Comparison of ENCODE assay signal across 8 cellular contexts in the genomic region with DNA sequence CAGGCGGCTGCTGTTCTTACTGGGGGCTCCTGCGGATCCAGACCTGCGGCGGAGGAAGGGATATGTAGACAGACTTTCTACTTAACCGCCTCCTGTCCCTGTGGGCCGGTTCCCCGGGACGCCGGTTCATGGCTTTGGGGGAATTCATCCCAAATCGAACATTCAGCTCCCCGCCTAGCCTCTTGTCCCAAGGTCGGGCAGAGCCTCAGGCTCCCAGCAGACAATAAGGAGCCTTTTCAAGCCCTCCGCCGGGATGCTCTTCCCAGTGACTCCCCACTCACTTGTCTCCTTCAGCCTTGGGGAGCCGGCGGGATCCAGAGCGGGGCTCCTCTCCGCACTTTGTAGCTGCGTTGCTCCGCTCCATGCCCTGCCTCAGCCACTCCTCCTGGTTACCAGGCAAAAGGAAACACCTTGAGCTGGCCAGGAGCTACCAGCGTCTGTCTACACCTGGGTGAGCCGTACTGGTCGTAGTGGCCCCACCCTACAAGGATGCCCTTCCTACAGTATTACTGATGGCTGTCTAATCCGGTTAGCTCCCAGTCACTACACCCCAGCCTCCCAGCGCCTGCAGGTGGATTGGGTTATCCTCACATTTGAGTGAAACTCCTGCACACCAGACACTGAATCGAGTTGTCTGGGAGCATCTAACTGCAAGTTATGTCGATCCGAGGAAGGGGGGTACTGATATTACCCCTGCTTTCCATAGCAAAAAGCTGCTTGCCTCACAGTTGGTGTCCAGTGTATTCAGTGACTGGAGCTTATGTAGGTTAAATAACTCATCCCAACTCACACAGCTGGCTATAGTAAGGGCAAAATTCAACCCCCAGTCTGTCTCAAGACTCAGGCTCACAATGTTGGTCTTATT.
A peak's percentile ranks its signal among the peaks of the same experiment; 100 is the strongest.
DNase-seq lines count a peak whose midpoint lies in the region; TF ChIP-seq lines count a peak whose summit lies in the region.

A gene with protein sequence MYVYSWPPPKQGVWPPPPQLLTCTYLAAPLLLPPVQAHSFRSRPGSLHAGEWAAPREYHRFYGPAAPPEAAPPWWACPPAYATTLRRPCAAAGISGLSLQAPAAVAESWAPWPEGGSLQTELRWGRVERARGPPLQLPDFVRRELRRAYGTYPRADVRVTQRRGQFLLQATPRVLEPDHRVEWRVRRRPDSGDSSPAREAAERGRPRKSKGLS (minus strand): TSS at position 439 of the 865 bp plus-strand sequence. CDS start 450 bp downstream, outside the sequence.

- no peak for TF ChIP-seq CTCF in fibroblast of pulmonary artery (IDR thresholded peaks at IDR 0.05; ENCODE audit: low read length, missing control alignments)
- TF ChIP-seq CTCF in GM20000 (IDR thresholded peaks at IDR 0.05; ENCODE audit: extremely low read depth, missing control alignments): no peak

- DNase-seq in NCI-H510A treated with DMSO at 0.1 percent for 48 hours (lab: John Stamatoyannopoulos, UW): peak; percentile 15
- DNase-seq in NCI-H510A (lab: John Stamatoyannopoulos, UW): no peak
- peak; percentile 45 for DNase-seq in SW480 (ENCODE audit: low spot score)
- no peak for DNase-seq in fibroblast of pulmonary artery (ENCODE audit: low read depth)
- DNase-seq in retina: peak; percentile 74
- no peak for DNase-seq in GM20000 (ENCODE audit: low spot score)
- no peak for DNase-seq in SIG-M5 treated with dmso at 0.1 percent for 504 hours (lab: John Stamatoyannopoulos, UW; ENCODE audit: unreplicated experiment)
- no peak for DNase-seq in activated effector memory CD4-positive, alpha-beta T cell treated with Interleukin-2 at 50 U/mL for 16 hours

- H3K4me3 ChIP-seq in fibroblast of pulmonary artery (replicated peaks; ENCODE audit: low read depth, low read length): peak within 1 kb of the TSS; percentile 73

Comparison
In these comparisons a context has a peak if more than half of its experiments do, and no peak if none do; other contexts are left out.
1. DNase-seq: peak in NCI-H510A treated with DMSO at 0.1 percent for 48 hours (single experiment), SW480 (single experiment) and retina (single experiment); none in NCI-H510A (single experiment), fibroblast of pulmonary artery (single experiment), GM20000 (single experiment), SIG-M5 treated with dmso at 0.1 percent for 504 hours (single experiment) and activated effector memory CD4-positive, alpha-beta T cell treated with Interleukin-2 at 50 U/mL for 16 hours (single experiment).